ENCODE assay signal across 3 cellular contexts in the genomic region with DNA sequence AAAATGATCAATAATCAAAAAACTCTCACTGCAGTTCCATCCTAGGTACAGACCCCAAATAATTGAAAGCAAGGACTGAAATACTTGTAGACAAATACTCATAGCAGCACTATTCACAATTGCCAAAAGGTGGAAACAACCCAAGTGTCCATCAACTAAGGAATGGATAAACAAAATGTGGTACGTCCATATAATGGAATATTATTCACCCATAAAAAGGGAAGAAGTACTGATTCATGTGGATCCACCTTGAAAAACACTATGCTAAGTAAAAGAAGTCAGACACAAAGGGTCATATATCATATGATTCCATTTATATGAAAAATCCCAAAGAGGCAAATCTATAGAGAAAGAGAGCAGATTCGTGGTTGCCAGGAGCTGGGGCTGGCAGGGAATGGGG.
TF ChIP-seq lines count a peak whose summit lies in the region.

No MANE protein-coding gene starts in this region.

TF ChIP-seq in SK-N-SH treated with all-trans-retinoic acid at 6 μM for 48 hours, 23 proteins besides CTCF, POLR2A, EP300 and RAD21:
- TF ChIP-seq GLIS3 (CRISPR knock-in tag; IDR thresholded peaks at IDR 0.05) (no peak), ZNF8 (CRISPR knock-in tag; IDR thresholded peaks at IDR 0.05) (peak; percentile 97)
TF ChIP-seq in SK-N-SH treated with all-trans-retinoic acid at 6 μM for 48 hours: peak in this region for 1.

TF ChIP-seq in SK-N-SH, 30 proteins besides CTCF, POLR2A, EP300 and RAD21:
- no peak for TF ChIP-seq NFIC (IDR thresholded peaks at IDR 0.05; ENCODE audit: borderline replicate concordance)
- TF ChIP-seq SIN3A (IDR thresholded peaks at IDR 0.05; ENCODE audit: borderline replicate concordance, low read depth, low read length), result no peak
- TF ChIP-seq TCF12 (IDR thresholded peaks at IDR 0.05), result no peak
- TF ChIP-seq FOXJ3 (CRISPR knock-in tag; IDR thresholded peaks at IDR 0.05), result no peak
- TF ChIP-seq TAF1 (IDR thresholded peaks at IDR 0.05; ENCODE audit: borderline replicate concordance, low read depth, low read length), result no peak
- TF ChIP-seq FOXM1 (IDR thresholded peaks at IDR 0.05; ENCODE audit: low read depth), result no peak
- TF ChIP-seq JUND (IDR thresholded peaks at IDR 0.05), result no peak
- TF ChIP-seq GATA2 (CRISPR knock-in tag; IDR thresholded peaks at IDR 0.05), result no peak
- TF ChIP-seq IRF3 (IDR thresholded peaks at IDR 0.05; ENCODE audit: low read depth, low read length), result no peak

TF ChIP-seq in K562, 482 proteins besides CTCF, POLR2A, EP300 and RAD21:
- TF ChIP-seq WHSC1 (IDR thresholded peaks at IDR 0.05; ENCODE audit: low read length) (no peak), HNRNPL (IDR thresholded peaks at IDR 0.05; ENCODE audit: low read depth, low read length) (no peak), RBM25 (IDR thresholded peaks at IDR 0.05; ENCODE audit: low read depth, low read length, severe bottlenecking) (peak; percentile 67), ZNF253 (CRISPR knock-in tag; conservative IDR thresholded peaks at IDR 0.05) (no peak), UBTF (IDR thresholded peaks at IDR 0.05; ENCODE audit: borderline replicate concordance in 1 of 2, low read depth in 2 of 2, low read length in 2 of 2) (no peak), POLR2G (IDR thresholded peaks at IDR 0.05; ENCODE audit: low read depth, low read length) (no peak), IRF2 (CRISPR knock-in tag; IDR thresholded peaks at IDR 0.05) (no peak), ATF6 (CRISPR knock-in tag; IDR thresholded peaks at IDR 0.05) (no peak), TAF15 (IDR thresholded peaks at IDR 0.05; ENCODE audit: low read depth, low read length) (no peak), ZNF146 (CRISPR knock-in tag; IDR thresholded peaks at IDR 0.05; ENCODE audit: unreplicated experiment) (peak; percentile 55), NFIC (IDR thresholded peaks at IDR 0.05) (no peak), PHTF2 (CRISPR knock-in tag; IDR thresholded peaks at IDR 0.05) (no peak), ZNF583 (CRISPR knock-in tag; IDR thresholded peaks at IDR 0.05) (no peak)
- TF ChIP-seq, protein P1, sequence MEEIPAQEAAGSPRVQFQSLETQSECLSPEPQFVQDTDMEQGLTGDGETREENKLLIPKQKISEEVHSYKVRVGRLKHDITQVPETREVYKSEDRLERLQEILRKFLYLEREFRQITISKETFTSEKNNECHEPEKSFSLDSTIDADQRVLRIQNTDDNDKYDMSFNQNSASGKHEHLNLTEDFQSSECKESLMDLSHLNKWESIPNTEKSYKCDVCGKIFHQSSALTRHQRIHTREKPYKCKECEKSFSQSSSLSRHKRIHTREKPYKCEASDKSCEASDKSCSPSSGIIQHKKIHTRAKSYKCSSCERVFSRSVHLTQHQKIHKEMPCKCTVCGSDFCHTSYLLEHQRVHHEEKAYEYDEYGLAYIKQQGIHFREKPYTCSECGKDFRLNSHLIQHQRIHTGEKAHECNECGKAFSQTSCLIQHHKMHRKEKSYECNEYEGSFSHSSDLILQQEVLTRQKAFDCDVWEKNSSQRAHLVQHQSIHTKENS (CRISPR knock-in tag; IDR thresholded peaks at IDR 0.05), result no peak
TF ChIP-seq in K562: peak in this region for 2.
